ENCODE assay signal across 11 cellular contexts in the genomic region with DNA sequence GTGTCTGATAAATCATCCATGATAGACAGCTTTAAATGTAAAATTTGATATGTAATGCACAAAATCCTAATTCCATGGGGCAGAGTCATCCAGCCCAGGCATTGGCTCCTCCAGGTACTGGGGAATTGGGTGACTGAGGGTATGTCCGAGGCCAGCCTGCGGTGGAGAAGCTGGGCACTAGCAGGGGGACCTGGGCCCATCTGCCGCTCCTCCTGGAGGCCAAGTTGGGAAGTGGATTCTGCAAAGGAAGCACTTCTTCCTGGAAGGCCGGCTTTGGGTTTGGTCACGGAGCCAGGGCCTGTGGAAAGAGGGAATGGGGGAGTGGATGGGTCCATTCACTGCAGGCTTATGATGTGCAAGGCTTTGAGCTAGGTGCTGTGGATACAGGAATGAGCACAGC.
DNase-seq lines count a peak whose midpoint lies in the region; ATAC-seq and TF ChIP-seq lines count a peak whose summit lies in the region.
"Had no signal": no experiment of that assay in that cellular context is flagged by ENCODE, and none has a peak within 500 bp of the region (broad histone marks: within the 10 kb centered on the region; RNA-seq: fewer than 3 reads in every experiment).

No MANE protein-coding gene starts in this region.

- H2AFZ ChIP-seq in trophoblast cell (ENCODE audit: insufficient read depth, low read length, poor library complexity), result no peak overlapping the region

- H3K79me2 ChIP-seq in trophoblast cell (ENCODE audit: control insufficient read depth, insufficient read depth, low read length, poor library complexity), result no peaks in the 10 kb centered on the region

- H3K27me3 ChIP-seq in A673 (replicated peaks; ENCODE audit: insufficient read depth, low read depth, low read length, poor library complexity) (peaks cover 20% of the 10 kb centered on the region), trophoblast cell (ENCODE audit: insufficient read depth, low read length) (no peaks in the 10 kb centered on the region), aorta (ENCODE audit: control insufficient read depth in 1 of 2, insufficient read depth in 2 of 2, low read length in 1 of 2) (no peaks in the 10 kb centered on the region)

- no peak overlapping the region for H2BK5ac ChIP-seq in trophoblast cell (ENCODE audit: low read depth, low read length, poor library complexity)

- H2BK12ac ChIP-seq in trophoblast cell (ENCODE audit: low read length), result no peak overlapping the region

- CTCF ChIA-PET in A673 (lab: Charles Lee), result no interaction called here

- H3K9me3 ChIP-seq in A673 (ENCODE audit: low read depth, low read length, poor library complexity, severe bottlenecking), result no peaks in the 10 kb centered on the region
- H3K9me3 ChIP-seq in trophoblast cell (ENCODE audit: insufficient read depth, low read depth, low read length), result peaks cover 4% of the 10 kb centered on the region
- no peaks in the 10 kb centered on the region for H3K9me3 ChIP-seq in aorta (ENCODE audit: control insufficient read depth, low read length)

- H3K79me1 ChIP-seq in trophoblast cell (ENCODE audit: low read length), result no peaks in the 10 kb centered on the region

- H4K8ac ChIP-seq in trophoblast cell (ENCODE audit: low read depth, low read length), result no peak overlapping the region

- no peaks in the 10 kb centered on the region for H3K36me3 ChIP-seq in A673 (ENCODE audit: insufficient read depth, low read length, poor library complexity, severe bottlenecking)
- no peaks in the 10 kb centered on the region for H3K36me3 ChIP-seq in trophoblast cell (ENCODE audit: control insufficient read depth in 1 of 2, insufficient read depth in 2 of 2, low read length in 2 of 2)
- no peaks in the 10 kb centered on the region for H3K36me3 ChIP-seq in aorta (ENCODE audit: control insufficient read depth in 1 of 2, insufficient read depth in 2 of 2, low read length in 1 of 2)

- no peak overlapping the region for H4K12ac ChIP-seq in trophoblast cell (ENCODE audit: low read depth, low read length)

- H3K4ac ChIP-seq in trophoblast cell (ENCODE audit: low read depth, low read length), result no peak overlapping the region

- POLR2A ChIA-PET in A673 (lab: Charles Lee; ENCODE audit: low non-redundant PET), result no interaction called here

- no peak overlapping the region for H3K4me2 ChIP-seq in trophoblast cell (ENCODE audit: low read length)

- H3K27ac ChIP-seq in A673 (ENCODE audit: low read depth, low read length, poor library complexity, severe bottlenecking) (no peak overlapping the region), angular gyrus (ENCODE audit: low read depth, low read length) (peak overlapping the region; percentile 23), trophoblast cell (ENCODE audit: low read depth, low read length) (no peak overlapping the region), aorta (ENCODE audit: low read depth in 1 of 2, low read length in 2 of 2) (no peak overlapping the region)

- no peak overlapping the region for H3K9ac ChIP-seq in trophoblast cell (ENCODE audit: low read length)

- ATAC-seq in GM18502 (IDR thresholded peaks at IDR 0.05; ENCODE audit: poor library complexity, unreplicated experiment) (no peak), aorta (ENCODE audit: low FRiP score) (no peak)
- ATAC-seq: stimulated activated naive CD8-positive, alpha-beta T cell treated with anti-CD3 and anti-CD28 coated beads, Interleukin-15, amount 100 ng/mL, for 72 hours had no signal

- no peak overlapping the region for H3K23ac ChIP-seq in trophoblast cell (ENCODE audit: low read length)

- H3K18ac ChIP-seq in trophoblast cell (ENCODE audit: low read length), result no peak overlapping the region

- H3K4me1 ChIP-seq in A673 (ENCODE audit: insufficient read depth, low read length, poor library complexity, severe bottlenecking) (no peaks in the 10 kb centered on the region), trophoblast cell (ENCODE audit: control insufficient read depth in 1 of 2, insufficient read depth in 2 of 2, low read length in 2 of 2) (peaks cover 7 to 10% of the 10 kb centered on the region in 2 experiments), aorta (ENCODE audit: control insufficient read depth in 1 of 2, insufficient read depth in 2 of 2, low read length in 2 of 2) (no peaks in the 10 kb centered on the region)

- intact Hi-C loops in A673 (cut with micrococcal nuclease; ENCODE audit: unreplicated experiment), result no loop called here
- intact Hi-C loops in aorta (cut with DNase I), result no loop called here

- H2AK5ac ChIP-seq in trophoblast cell (ENCODE audit: low read length), result no peak overlapping the region

- H3K14ac ChIP-seq in trophoblast cell (ENCODE audit: low read length), result no peak overlapping the region

- H3K4me3 ChIP-seq in A673 (ENCODE audit: low read depth, low read length, poor library complexity, severe bottlenecking) (no peak overlapping the region), trophoblast cell (ENCODE audit: low read depth, low read length) (no peak overlapping the region), aorta (ENCODE audit: low read length in 2 of 2) (no peak overlapping the region)

- H4K91ac ChIP-seq in trophoblast cell (ENCODE audit: low read depth, low read length), result no peak overlapping the region

- H2BK120ac ChIP-seq in trophoblast cell (ENCODE audit: insufficient read depth, low read length, poor library complexity), result no peak overlapping the region

- no peak for DNase-seq in A673 (ENCODE audit: low spot score)
- DNase-seq in islet precursor cell, result peak; percentile 79
- no peak for DNase-seq in trophoblast cell
- no peak for DNase-seq in NCI-H1436 (lab: John Stamatoyannopoulos, UW)
- no peak for DNase-seq in aorta
- DNase-seq: activated T-cell treated with anti-CD3 and anti-CD28 coated beads for 4 hours; Calu3; stimulated activated naive CD8-positive, alpha-beta T cell treated with anti-CD3 and anti-CD28 coated beads, Interleukin-15, amount 100 ng/mL, for 72 hours had no signal

- TF ChIP-seq CTCF in A673 (conservative IDR thresholded peaks at IDR 0.05; ENCODE audit: low read depth, low read length) (peak; percentile 35; the same call in 1 of the 2 replicates), GM12874 (IDR thresholded peaks at IDR 0.05; ENCODE audit: insufficient read depth, low read depth, low read length) (0 out of 2 replicates have a peak, but pooled peaks have one; percentile 7)

- BruUV-seq in A673 (replicated peaks; lab: Mats Ljungman, UMichigan), result no TSS peak

- no CpG with 5 or more reads among the region's 5 CpGs for WGBS in trophoblast cell (ENCODE audit: extremely low coverage, insufficient coverage, insufficient read length)
- 89% methylated on average over 5 of the region's 5 CpGs for WGBS in aorta, 2 donors
